Comparison of ENCODE assay signal across 1 cellular context in the genomic region with DNA sequence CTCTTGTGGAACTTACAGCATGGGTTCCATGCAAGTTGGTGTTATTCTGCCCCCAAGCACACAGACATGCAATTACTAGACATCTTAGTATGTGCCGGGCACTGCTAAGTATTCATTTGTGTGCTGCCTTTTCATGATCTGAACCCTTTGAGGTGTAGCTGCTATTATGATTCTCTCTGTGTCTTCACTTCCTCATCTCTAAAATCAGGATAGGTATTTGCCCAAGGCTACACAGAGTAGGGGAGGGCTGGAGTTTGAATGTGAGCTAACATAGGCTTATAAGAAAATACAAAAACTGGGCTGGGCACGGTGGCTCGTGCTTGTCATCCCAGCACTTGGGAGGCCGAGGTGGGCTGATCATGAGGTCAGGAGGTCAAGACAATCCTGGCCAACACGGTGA.
TF ChIP-seq lines count a peak whose summit lies in the region.

No MANE protein-coding gene starts in this region.

TF ChIP-seq in GM12878, 131 proteins besides CTCF, POLR2A, EP300 and RAD21:
- no peak for TF ChIP-seq JUNB (IDR thresholded peaks at IDR 0.05)
- no peak for TF ChIP-seq ZNF274 (IDR thresholded peaks at IDR 0.05; ENCODE audit: insufficient read depth, insufficient read length)
- peak; percentile 27; the same call in 1 of the 2 replicates for TF ChIP-seq SPI1 (IDR thresholded peaks at IDR 0.05; ENCODE audit: borderline replicate concordance, insufficient read depth, low read depth, low read length)
- TF ChIP-seq LARP7 (IDR thresholded peaks at IDR 0.05) = no peak
- TF ChIP-seq ETV6 (conservative IDR thresholded peaks at IDR 0.05 in 1 of 2, IDR thresholded peaks at IDR 0.05 in 1 of 2; ENCODE audit: borderline replicate concordance in 1 of 2, low read depth in 1 of 2) = no peak
- no peak for TF ChIP-seq NRF1 (conservative IDR thresholded peaks at IDR 0.05; ENCODE audit: low read depth, low read length)
- no peak for TF ChIP-seq SIX5 (IDR thresholded peaks at IDR 0.05; ENCODE audit: low read depth, low read length, severe bottlenecking)
- no peak for TF ChIP-seq HDAC6 (IDR thresholded peaks at IDR 0.05; ENCODE audit: unreplicated experiment)
- TF ChIP-seq ATF7 (IDR thresholded peaks at IDR 0.05; ENCODE audit: low read depth) = no peak
